27 cellular contexts compared by ENCODE assay signal in the genomic region with DNA sequence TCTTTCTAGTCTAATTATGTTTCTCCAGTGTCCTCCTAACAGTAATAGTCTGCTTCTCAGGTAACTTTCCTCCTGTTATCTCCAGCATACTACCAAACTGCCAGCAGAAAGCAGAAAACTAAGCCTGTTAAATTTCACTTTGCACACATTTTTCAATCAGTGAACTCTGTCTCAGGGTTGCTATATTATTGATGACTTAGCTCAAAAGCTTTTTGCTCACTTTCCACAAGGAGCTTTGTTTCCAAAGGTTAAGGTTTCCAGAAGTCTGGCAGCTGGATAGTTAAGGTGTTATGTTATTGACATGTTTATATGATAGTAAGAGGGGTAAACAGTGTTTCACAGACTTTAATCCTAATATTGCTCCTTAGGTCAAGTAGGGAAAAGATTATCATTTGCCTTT. TPM values are rescaled to one million over a fixed set of nuclear protein-coding genes. Genes with fewer than 3 reads are reported as not detected.
DNase-seq lines count a peak whose midpoint lies in the region; ATAC-seq, FAIRE-seq and TF ChIP-seq lines count a peak whose summit lies in the region.
"Had no signal": no experiment of that assay in that cellular context is flagged by ENCODE, and none has a peak within 500 bp of the region (broad histone marks: within the 10 kb centered on the region; RNA-seq: fewer than 3 reads in every experiment).

No MANE protein-coding gene starts in this region.

- intact Hi-C loops in activated CD4-positive, alpha-beta T cell treated with anti-CD3 and anti-CD28 coated beads, Interleukin-2, amount 10 ng/mL, durations not matched to agents 24 days and 14 days (cut with micrococcal nuclease): no loop called here
- intact Hi-C loops in HepG2 (cut with micrococcal nuclease; ENCODE audit: unreplicated experiment): no loop called here
- intact Hi-C loops in right lobe of liver (cut with DNase I): loop anchor here in 1 of 2 donors (10.0 kb wide), 1 partner anchor 83 kb away; the partner anchor contains the start of gene SPPL2A
- intact Hi-C loops in GM12878 (cut with micrococcal nuclease; ENCODE audit: unreplicated experiment): no loop called here
- intact Hi-C loops in left colon (cut with DNase I, micrococcal nuclease): loop anchor here in 1 of 2 donors (10.0 kb wide), 2 partner anchors 193 to 223 kb away; partner anchors contain the start of gene AP4E1

- no peak for FAIRE-seq in HepG2 (lab: Jason Lieb, UNC)
- no peak for FAIRE-seq in GM12878 (lab: Jason Lieb, UNC)
- FAIRE-seq: A204.1, H54 had no signal

- no peak for DNase-seq in activated CD4-positive, alpha-beta T cell treated with anti-CD3 and anti-CD28 coated beads, Interleukin-2, amount 10 ng/mL, durations not matched to agents 24 days and 14 days
- no peak for DNase-seq in activated CD4-positive, alpha-beta T cell treated with anti-CD3 and anti-CD28 coated beads for 48 hours
- DNase-seq in HepG2 (ENCODE audit: low spot score) (no peak), right lobe of liver (no peak), GM12878 (ENCODE audit: low read depth, low spot score) (no peak), left colon (no peak)
- DNase-seq in stimulated activated naive CD8-positive, alpha-beta T cell treated with anti-CD3 and anti-CD28 coated beads, Interleukin-15, amount 100 ng/mL, for 72 hours: no peak
- DNase-seq: activated naive CD4-positive, alpha-beta T cell treated with anti-CD3 and anti-CD28 coated beads, Interleukin-2, amount 50 U/mL, for 16 hours; activated T-cell treated with anti-CD3 and anti-CD28 coated beads, Interleukin-2, amount 50 U/mL, for 48 hours; AML-193; central memory CD4-positive, alpha-beta T cell; foreskin keratinocyte; KG1; mesenchymal stem cell; NCI-H1417 treated with DMSO at 0.1 percent for 48 hours; NCI-H345; NCI-H748 treated with DMSO at 0.1 percent for 48 hours; stimulated activated CD4-positive, alpha-beta T cell treated with anti-CD3 and anti-CD28 coated beads, Interleukin-15, amount 100 ng/mL, for 24 hours; stomach; SW 1271; T1000; thyroid gland had no signal

- POLR2A ChIA-PET in HepG2 (lab: Yijun Ruan, JAX): interaction anchor here (0.6 kb wide), 1 partner anchor 85 kb away, joined by 3 read pairs; no protein-coding TSS in a partner anchor
- POLR2A ChIA-PET in GM12878 (lab: Charles Lee): interaction anchor here (0.6 to 0.7 kb wide), 4 partner anchors 75 to 114 kb away, joined by 3 to 5 read pairs (median 4); no protein-coding TSS in a partner anchor

- no peak for TF ChIP-seq RAD21 in HepG2 (CRISPR knock-in tag; IDR thresholded peaks at IDR 0.05)
- TF ChIP-seq RAD21 in GM12878 (IDR thresholded peaks at IDR 0.05; ENCODE audit: insufficient read depth, low read depth, low read length): no peak

- no peak overlapping the region for H3K4me3 Mint-ChIP-seq in activated CD4-positive, alpha-beta T cell treated with anti-CD3 and anti-CD28 coated beads, Interleukin-2, amount 10 ng/mL, durations not matched to agents 24 days and 14 days
- peak overlapping the region in 1 of 2 donors; percentile 44 for H3K4me3 Mint-ChIP-seq in stimulated activated naive CD8-positive, alpha-beta T cell treated with anti-CD3 and anti-CD28 coated beads, Interleukin-15, amount 100 ng/mL, for 72 hours
- H3K4me3 Mint-ChIP-seq: WTC11 had no signal

- H3K36me3 ChIP-seq in HepG2 (replicated peaks in 1 of 2; ENCODE audit: control insufficient read depth in 1 of 2, insufficient read depth in 2 of 2, low read length in 2 of 2) (no peaks in the 10 kb centered on the region; a peak in 1 of 5 replicates), right lobe of liver (peaks cover 0 to 9% (median 0%) of the 10 kb centered on the region in 4 donors), GM12878 (ENCODE audit: control insufficient read depth in 2 of 2, insufficient read depth in 2 of 2, low read length in 1 of 2) (peaks cover 0 to 11% of the 10 kb centered on the region in 2 experiments; a peak in 1 of 4 replicates)
- H3K36me3 ChIP-seq: thyroid gland had no signal

- TF ChIP-seq EP300 in HepG2 (IDR thresholded peaks at IDR 0.05; ENCODE audit: low read depth in 2 of 2, low read length in 2 of 2): no peak
- TF ChIP-seq EP300 in HepG2 (CRISPR knock-in tag; IDR thresholded peaks at IDR 0.05; ENCODE audit: borderline replicate concordance): no peak
- no peak for TF ChIP-seq EP300 in GM12878 (IDR thresholded peaks at IDR 0.05; ENCODE audit: borderline replicate concordance in 1 of 2, control insufficient read depth in 1 of 2, low read depth in 2 of 2, low read length in 2 of 2)

- CTCF ChIA-PET in HepG2 (lab: Yijun Ruan, JAX; ENCODE audit: low intra/inter-chr PET ratio, low total read pairs) (no interaction called here), GM12878 (lab: Yijun Ruan, JAX) (no interaction called here)

- H3K27me3 ChIP-seq in HepG2 (ENCODE audit: control insufficient read depth in 1 of 2, insufficient read depth in 2 of 2, low read length in 2 of 2) (no peaks in the 10 kb centered on the region; a peak in 1 of 5 replicates), right lobe of liver (no peaks in the 10 kb centered on the region), GM12878 (replicated peaks in 1 of 2; ENCODE audit: control insufficient read depth in 2 of 2, insufficient read depth in 2 of 2, low read length in 1 of 2) (no peaks in the 10 kb centered on the region)
- H3K27me3 ChIP-seq: foreskin keratinocyte, stomach, thyroid gland had no signal

- peaks cover 56% of the 10 kb centered on the region for H3K4me1 ChIP-seq in HepG2 (ENCODE audit: insufficient read depth, low read length)
- peaks cover 0 to 68% (median 12%) of the 10 kb centered on the region in 4 donors for H3K4me1 ChIP-seq in right lobe of liver
- H3K4me1 ChIP-seq in GM12878 (ENCODE audit: control insufficient read depth, insufficient read depth, low read length): peaks cover 3% of the 10 kb centered on the region; the same call in 1 of the 2 replicates

- H3K9ac ChIP-seq in HepG2 (ENCODE audit: insufficient read depth, low read depth, low read length) (no peak overlapping the region), GM12878 (ENCODE audit: control insufficient read depth, insufficient read depth, low read length) (no peak overlapping the region)

- ATAC-seq in HepG2 (no peak), right lobe of liver (no peak), GM12878 (no peak), left colon (no peak), GM19467 (IDR thresholded peaks at IDR 0.05; ENCODE audit: unreplicated experiment) (no peak)
- ATAC-seq in stimulated activated naive CD8-positive, alpha-beta T cell treated with anti-CD3 and anti-CD28 coated beads, Interleukin-15, amount 100 ng/mL, for 72 hours: no peak
- ATAC-seq: esophagus mucosa, foreskin keratinocyte, WTC11 had no signal

- SMC1A ChIA-PET in GM12878 (lab: Charles Lee; ENCODE audit: uncharacterized antibody, unreplicated experiment): interaction anchor here (0.6 to 1.9 kb wide), 6 partner anchors 81 to 224 kb away, joined by 3 to 6 read pairs (median 4); no protein-coding TSS in a partner anchor

- H2AFZ ChIP-seq in HepG2 (ENCODE audit: low read length) (no peak overlapping the region), GM12878 (ENCODE audit: control insufficient read depth, low read depth, low read length) (no peak overlapping the region)

- BruUV-seq in HepG2 (replicated peaks; lab: Mats Ljungman, UMichigan): no TSS peak
- BruUV-seq in GM12878 (replicated peaks; lab: Mats Ljungman, UMichigan): no TSS peak

- TF ChIP-seq CTCF in HepG2 (CRISPR knock-in tag; IDR thresholded peaks at IDR 0.05) (no peak), right lobe of liver (IDR thresholded peaks at IDR 0.05) (no peak), GM12878 (IDR thresholded peaks at IDR 0.05 in 2 of 3, conservative IDR thresholded peaks at IDR 0.05 in 1 of 3; ENCODE audit: control insufficient read depth in 2 of 3, extremely low read depth in 1 of 3, insufficient read depth in 1 of 3, low read depth in 3 of 3, low read length in 3 of 3) (no peak)

- H3K4me3 ChIP-seq in HepG2 (replicated peaks in 1 of 3; ENCODE audit: insufficient read depth in 1 of 3, low read depth in 2 of 3, low read length in 3 of 3) (no peak overlapping the region), right lobe of liver (no peak overlapping the region), GM12878 (0 out of 2 replicates have a peak overlapping the region, but pooled peaks have one; percentile 39)
- H3K4me3 ChIP-seq: stomach, thyroid gland had no signal

- H3K27ac ChIP-seq in HepG2 (ENCODE audit: extremely low read length, insufficient read depth, low read length): no peak overlapping the region
- H3K27ac ChIP-seq in right lobe of liver: no peak overlapping the region
- no peak overlapping the region for H3K27ac ChIP-seq in GM12878 (ENCODE audit: control insufficient read depth, insufficient read depth)
- H3K27ac ChIP-seq: foreskin keratinocyte, stomach, thyroid gland had no signal

- H3K4me2 ChIP-seq in HepG2 (ENCODE audit: low read depth, low read length) (no peak overlapping the region), GM12878 (ENCODE audit: control insufficient read depth, insufficient read depth) (no peak overlapping the region)

- H3K79me2 ChIP-seq in HepG2 (ENCODE audit: insufficient read depth, low read length): peaks cover 78% of the 10 kb centered on the region
- peaks cover 91% of the 10 kb centered on the region for H3K79me2 ChIP-seq in GM12878 (ENCODE audit: control insufficient read depth, insufficient read depth, low read length)

- in situ Hi-C loops in HepG2 (cut with HindIII; ENCODE audit: extremely low pct_ligation_motif_present, low pct_unique_long_range_greater_than_20kb): no loop called here
- in situ Hi-C loops in GM12878 (cut with MboI): no loop called here

- H3K9me3 ChIP-seq in HepG2 (ENCODE audit: low read length): no peaks in the 10 kb centered on the region
- no peaks in the 10 kb centered on the region for H3K9me3 ChIP-seq in right lobe of liver
- H3K9me3 ChIP-seq in GM12878 (replicated peaks; ENCODE audit: control insufficient read depth, insufficient read depth, low read length): no peaks in the 10 kb centered on the region
- H3K9me3 ChIP-seq: stomach, thyroid gland had no signal

- H3K27ac Mint-ChIP-seq in activated CD4-positive, alpha-beta T cell treated with anti-CD3 and anti-CD28 coated beads, Interleukin-2, amount 10 ng/mL, durations not matched to agents 24 days and 14 days: peak overlapping the region; percentile 60
- H3K27ac Mint-ChIP-seq in stimulated activated naive CD8-positive, alpha-beta T cell treated with anti-CD3 and anti-CD28 coated beads, Interleukin-15, amount 100 ng/mL, for 72 hours: peak overlapping the region; percentile 68 to 86
- H3K27ac Mint-ChIP-seq: WTC11 had no signal

- no peaks in the 10 kb centered on the region for H3K27me3 Mint-ChIP-seq in activated CD4-positive, alpha-beta T cell treated with anti-CD3 and anti-CD28 coated beads, Interleukin-2, amount 10 ng/mL, durations not matched to agents 24 days and 14 days
- H3K27me3 Mint-ChIP-seq in stimulated activated naive CD8-positive, alpha-beta T cell treated with anti-CD3 and anti-CD28 coated beads, Interleukin-15, amount 100 ng/mL, for 72 hours: no peaks in the 10 kb centered on the region

- RAD21 ChIA-PET in GM12878 (lab: Charles Lee; ENCODE audit: unreplicated experiment): interaction anchor here (0.7 to 0.9 kb wide), 2 partner anchors 9 to 204 kb away, joined by 3 read pairs; no protein-coding TSS in a partner anchor

- TF ChIP-seq POLR2A in HepG2 (IDR thresholded peaks at IDR 0.05; ENCODE audit: insufficient read depth in 1 of 2, low read depth in 2 of 2, low read length in 2 of 2): no peak
- no peak for TF ChIP-seq POLR2A in right lobe of liver (IDR thresholded peaks at IDR 0.05)
- TF ChIP-seq POLR2A in GM12878 (IDR thresholded peaks at IDR 0.05; ENCODE audit: low read depth, low read length): no peak

- H4K20me1 ChIP-seq in HepG2 (ENCODE audit: insufficient read depth, low read length): peaks cover 7% of the 10 kb centered on the region; the same call in 1 of the 2 replicates
- H4K20me1 ChIP-seq in GM12878 (ENCODE audit: control insufficient read depth, insufficient read depth): no peaks in the 10 kb centered on the region

- peaks cover 35% of the 10 kb centered on the region for H3K4me1 Mint-ChIP-seq in activated CD4-positive, alpha-beta T cell treated with anti-CD3 and anti-CD28 coated beads, Interleukin-2, amount 10 ng/mL, durations not matched to agents 24 days and 14 days
- peaks cover 67% of the 10 kb centered on the region for H3K4me1 Mint-ChIP-seq in stimulated activated naive CD8-positive, alpha-beta T cell treated with anti-CD3 and anti-CD28 coated beads, Interleukin-15, amount 100 ng/mL, for 72 hours

- no peaks in the 10 kb centered on the region for H3K9me3 Mint-ChIP-seq in activated CD4-positive, alpha-beta T cell treated with anti-CD3 and anti-CD28 coated beads, Interleukin-2, amount 10 ng/mL, durations not matched to agents 24 days and 14 days
- no peaks in the 10 kb centered on the region for H3K9me3 Mint-ChIP-seq in stimulated activated naive CD8-positive, alpha-beta T cell treated with anti-CD3 and anti-CD28 coated beads, Interleukin-15, amount 100 ng/mL, for 72 hours
- H3K9me3 Mint-ChIP-seq: WTC11 had no signal

- H3K36me3 Mint-ChIP-seq in activated CD4-positive, alpha-beta T cell treated with anti-CD3 and anti-CD28 coated beads, Interleukin-2, amount 10 ng/mL, durations not matched to agents 24 days and 14 days (ENCODE audit: low read depth): peaks cover 44% of the 10 kb centered on the region

RNA-seq across cellular contexts. Expression of gene TRPM7, which starts 5.1 kb away (rescaled TPM):
- total RNA-seq in activated CD4-positive, alpha-beta T cell treated with anti-CD3 and anti-CD28 coated beads, Interleukin-2, amount 10 ng/mL, durations not matched to agents 24 days and 14 days: 39.4 and 41.5 TPM in 2 replicates
- total RNA-seq in HepG2 (2016; rRNA removed; fragmentation: Illumina TruSeq; extraction: Trizol) (31.7 and 36.0 TPM in 2 replicates), right lobe of liver (10 to 100 TPM; 20.9 to 31.9 (median 24.7) TPM), GM12878 (2014; rRNA removed) (32.0 and 38.6 TPM in 2 replicates), GM12878 (2014; rRNA removed; fragmentation: Illumina TruSeq; extraction: Trizol) (49.7 and 51.8 TPM in 2 replicates), GM12878 (2021) (25.0 and 25.8 TPM in 2 replicates), left colon (10 to 100 TPM; 36.8 to 36.9 TPM)
- 20.0 and 27.4 TPM in 2 replicates for total RNA-seq in HepG2 (2016; cell fraction: cytosol; rRNA removed; fragmentation: Illumina TruSeq; extraction: Trizol; ENCODE audit: low read depth)
- 29.5 and 34.2 TPM in 2 replicates for total RNA-seq in HepG2 (2016; cell fraction: insoluble cytoplasmic fraction; rRNA removed; fragmentation: Illumina TruSeq; extraction: Trizol)
- total RNA-seq in HepG2 (2016; cell fraction: membrane; rRNA removed; fragmentation: Illumina TruSeq; extraction: Trizol): 13.8 and 21.5 TPM in 2 replicates
- 55.5 and 65.2 TPM in 2 replicates for total RNA-seq in HepG2 (2016; cell fraction: nucleus; rRNA removed; fragmentation: Illumina TruSeq; extraction: Trizol)
- polyA plus RNA-seq in HepG2 (2011; rRNA removed) (10.3 and 11.0 TPM in 2 replicates), GM12878 (2011; rRNA removed) (39.5 and 65.3 TPM in 2 replicates), GM12878 (2014; fragmentation: Illumina TruSeq; extraction: Trizol) (24.8 and 37.8 TPM in 2 replicates), GM12878 (2014; fragmentation: Nextera tagmentation; extraction: Ambion mirVana) (1 to 10 TPM; 4.5 to 9.9 TPM), GM12878 (2014; rRNA removed) (16.8 and 20.2 TPM in 2 replicates), GM12878 (2016; fragmentation: Nextera tagmentation; extraction: Ambion mirVana) (10 to 100 TPM; 16.0 to 17.7 TPM)
- polyA plus RNA-seq in HepG2 (2011; cell fraction: cytosol; rRNA removed): 2.5 and 5.2 TPM in 2 replicates
- polyA plus RNA-seq in HepG2 (2011; cell fraction: nucleus; rRNA removed): 13.1 and 16.3 TPM in 2 replicates
- 13.3 and 15.9 TPM in 2 replicates for polyA plus RNA-seq in HepG2 (2012)
- polyA plus RNA-seq in HepG2 (2016; cell fraction: cytosol; fragmentation: Illumina TruSeq; extraction: Trizol; ENCODE audit: low read depth): 0.60 and 0.96 TPM in 2 replicates
- polyA plus RNA-seq in HepG2 (2016; cell fraction: insoluble cytoplasmic fraction; fragmentation: Illumina TruSeq; extraction: Trizol; ENCODE audit: low read depth): 20.5 and 21.0 TPM in 2 replicates
- polyA plus RNA-seq in HepG2 (2016; cell fraction: membrane; fragmentation: Illumina TruSeq; extraction: Trizol; ENCODE audit: low read depth): 3.7 and 4.0 TPM in 2 replicates
- polyA plus RNA-seq in HepG2 (2016; cell fraction: nucleus; fragmentation: Illumina TruSeq; extraction: Trizol; ENCODE audit: insufficient read depth, low read depth): 39.3 and 41.4 TPM in 2 replicates
- 10.4 and 25.6 TPM in 2 replicates for polyA minus RNA-seq in HepG2 (2011; rRNA and poly(A)+ RNA removed; ENCODE audit: low replicate concordance)
- polyA minus RNA-seq in HepG2 (2011; cell fraction: cytosol; rRNA and poly(A)+ RNA removed): 12.9 and 15.3 TPM in 2 replicates
- polyA minus RNA-seq in HepG2 (2011; cell fraction: nucleus; rRNA and poly(A)+ RNA removed): 95.0 and 116 TPM in 2 replicates
- 394 and 410 TPM in 2 replicates for total RNA-seq in GM12878 (2013; cell fraction: nucleolus; rRNA removed)
- 9.7 TPM for polyA plus RNA-seq in GM12878 (2011; ENCODE audit: low read depth)
- 10.6 and 11.6 TPM in 2 replicates for polyA plus RNA-seq in GM12878 (2011; cell fraction: cytosol; rRNA removed)
- polyA plus RNA-seq in GM12878 (2011; cell fraction: nucleus; rRNA removed): 35.4 and 40.9 TPM in 2 replicates
- 20.2 and 22.7 TPM in 2 replicates for polyA plus RNA-seq in GM12878 (2012)
- polyA minus RNA-seq in GM12878 (2011; rRNA and poly(A)+ RNA removed): 51.2 and 72.4 TPM in 2 replicates
- polyA minus RNA-seq in GM12878 (2011; cell fraction: cytosol; rRNA and poly(A)+ RNA removed): 20.7 and 30.9 TPM in 2 replicates
- 65.5 and 98.4 TPM in 2 replicates for polyA minus RNA-seq in GM12878 (2011; cell fraction: nucleus; rRNA and poly(A)+ RNA removed)
